In the genomic region with DNA sequence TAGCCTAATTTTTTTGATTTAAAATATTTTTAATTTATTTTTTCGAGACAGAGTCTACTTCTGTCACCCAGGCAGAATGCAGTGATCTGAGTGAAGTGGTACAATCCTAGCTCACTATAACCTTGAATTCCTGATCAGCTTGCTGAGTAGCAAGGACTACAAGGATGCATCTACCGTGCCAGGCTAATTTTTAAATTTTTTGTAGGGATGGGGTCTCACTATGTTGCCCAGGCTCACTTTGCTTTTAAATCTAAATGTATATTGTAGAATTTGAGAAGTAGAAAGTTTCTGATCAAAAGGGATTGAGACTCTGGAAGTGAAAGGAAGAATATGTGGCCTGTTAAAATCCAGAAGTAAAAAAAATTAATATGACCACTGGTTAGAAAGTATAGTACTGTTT, we compare ENCODE assay signal across 1 cellular context.
TF ChIP-seq lines count a peak whose summit lies in the region.

No MANE protein-coding gene starts in this region.

TF ChIP-seq in K562, 482 proteins besides CTCF, POLR2A, EP300 and RAD21:
- TF ChIP-seq CBX3 (IDR thresholded peaks at IDR 0.05; ENCODE audit: borderline replicate concordance in 1 of 2, low read length in 2 of 2) (no peak), ZNF121 (CRISPR knock-in tag; conservative IDR thresholded peaks at IDR 0.05) (peak; percentile 80), NFYB (IDR thresholded peaks at IDR 0.05; ENCODE audit: extremely low read depth, insufficient read length) (no peak)
